In the genomic region with DNA sequence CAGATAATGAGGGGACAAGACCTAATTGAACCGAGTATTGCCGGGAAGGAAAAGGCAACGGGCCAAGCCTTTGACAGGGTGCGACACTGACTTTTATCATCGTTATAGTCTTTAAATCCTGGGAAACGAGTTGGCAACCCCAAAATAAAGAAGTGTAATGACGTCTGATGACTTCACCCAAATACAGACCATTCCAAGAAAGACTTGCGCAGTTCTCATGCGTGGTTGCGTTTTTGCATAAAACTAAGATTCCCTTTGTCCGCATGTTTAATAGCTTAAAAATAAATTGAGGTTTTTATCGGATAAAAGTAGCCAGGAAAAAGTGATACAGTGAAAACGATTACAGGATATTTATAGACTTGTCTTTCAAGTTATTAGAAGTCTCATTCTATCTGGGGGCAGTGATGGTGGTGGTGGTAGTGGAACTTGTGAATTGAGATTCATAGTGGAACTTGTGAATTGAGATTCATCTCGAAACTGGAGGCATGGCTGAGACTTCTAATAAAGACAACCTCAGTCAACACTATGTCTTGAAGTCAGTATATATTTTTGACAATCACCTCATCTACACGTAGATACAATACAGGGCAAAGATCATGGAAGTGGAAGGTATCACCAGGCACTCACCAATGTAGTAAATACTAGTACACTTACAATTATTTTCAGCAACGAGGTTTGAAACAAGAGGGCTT, we compare ENCODE assay signal across 1 cellular context.
TF ChIP-seq lines count a peak whose summit lies in the region.

No MANE protein-coding gene starts in this region.

TF ChIP-seq in GM12878, 131 proteins besides CTCF, POLR2A, EP300 and RAD21 (continued from another document and continues in another):
- TF ChIP-seq, protein P1, sequence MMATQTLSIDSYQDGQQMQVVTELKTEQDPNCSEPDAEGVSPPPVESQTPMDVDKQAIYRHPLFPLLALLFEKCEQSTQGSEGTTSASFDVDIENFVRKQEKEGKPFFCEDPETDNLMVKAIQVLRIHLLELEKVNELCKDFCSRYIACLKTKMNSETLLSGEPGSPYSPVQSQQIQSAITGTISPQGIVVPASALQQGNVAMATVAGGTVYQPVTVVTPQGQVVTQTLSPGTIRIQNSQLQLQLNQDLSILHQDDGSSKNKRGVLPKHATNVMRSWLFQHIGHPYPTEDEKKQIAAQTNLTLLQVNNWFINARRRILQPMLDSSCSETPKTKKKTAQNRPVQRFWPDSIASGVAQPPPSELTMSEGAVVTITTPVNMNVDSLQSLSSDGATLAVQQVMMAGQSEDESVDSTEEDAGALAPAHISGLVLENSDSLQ (IDR thresholded peaks at IDR 0.05), result peak; percentile 55
- TF ChIP-seq SP1 (IDR thresholded peaks at IDR 0.05; ENCODE audit: low read depth, low read length), result no peak
- TF ChIP-seq CBX5 (IDR thresholded peaks at IDR 0.05; ENCODE audit: low read depth), result no peak
- TF ChIP-seq, protein P2, sequence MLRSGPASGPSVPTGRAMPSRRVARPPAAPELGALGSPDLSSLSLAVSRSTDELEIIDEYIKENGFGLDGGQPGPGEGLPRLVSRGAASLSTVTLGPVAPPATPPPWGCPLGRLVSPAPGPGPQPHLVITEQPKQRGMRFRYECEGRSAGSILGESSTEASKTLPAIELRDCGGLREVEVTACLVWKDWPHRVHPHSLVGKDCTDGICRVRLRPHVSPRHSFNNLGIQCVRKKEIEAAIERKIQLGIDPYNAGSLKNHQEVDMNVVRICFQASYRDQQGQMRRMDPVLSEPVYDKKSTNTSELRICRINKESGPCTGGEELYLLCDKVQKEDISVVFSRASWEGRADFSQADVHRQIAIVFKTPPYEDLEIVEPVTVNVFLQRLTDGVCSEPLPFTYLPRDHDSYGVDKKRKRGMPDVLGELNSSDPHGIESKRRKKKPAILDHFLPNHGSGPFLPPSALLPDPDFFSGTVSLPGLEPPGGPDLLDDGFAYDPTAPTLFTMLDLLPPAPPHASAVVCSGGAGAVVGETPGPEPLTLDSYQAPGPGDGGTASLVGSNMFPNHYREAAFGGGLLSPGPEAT (IDR thresholded peaks at IDR 0.05; ENCODE audit: low read depth), result peak; percentile 55; the same call in 1 of the 2 replicates
- peak; percentile 64; the same call in 1 of the 2 replicates for TF ChIP-seq CHD2 (IDR thresholded peaks at IDR 0.05; ENCODE audit: borderline replicate concordance, low read depth, low read length)
- no peak for TF ChIP-seq ZNF622 (IDR thresholded peaks at IDR 0.05)
- TF ChIP-seq, protein P3, sequence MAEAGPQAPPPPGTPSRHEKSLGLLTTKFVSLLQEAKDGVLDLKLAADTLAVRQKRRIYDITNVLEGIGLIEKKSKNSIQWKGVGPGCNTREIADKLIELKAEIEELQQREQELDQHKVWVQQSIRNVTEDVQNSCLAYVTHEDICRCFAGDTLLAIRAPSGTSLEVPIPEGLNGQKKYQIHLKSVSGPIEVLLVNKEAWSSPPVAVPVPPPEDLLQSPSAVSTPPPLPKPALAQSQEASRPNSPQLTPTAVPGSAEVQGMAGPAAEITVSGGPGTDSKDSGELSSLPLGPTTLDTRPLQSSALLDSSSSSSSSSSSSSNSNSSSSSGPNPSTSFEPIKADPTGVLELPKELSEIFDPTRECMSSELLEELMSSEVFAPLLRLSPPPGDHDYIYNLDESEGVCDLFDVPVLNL (IDR thresholded peaks at IDR 0.05; ENCODE audit: low read depth, low read length), result no peak
- TF ChIP-seq SIX5 (IDR thresholded peaks at IDR 0.05; ENCODE audit: low read depth, low read length, severe bottlenecking), result no peak
- TF ChIP-seq HCFC1 (IDR thresholded peaks at IDR 0.05; ENCODE audit: low read length), result no peak
- no peak for TF ChIP-seq MYB (IDR thresholded peaks at IDR 0.05; ENCODE audit: borderline replicate concordance, low read depth, low read length)
- TF ChIP-seq MTA3 (IDR thresholded peaks at IDR 0.05; ENCODE audit: borderline replicate concordance, low read length), result peak; percentile 76; the same call in 1 of the 2 replicates
- TF ChIP-seq IKZF1 (conservative IDR thresholded peaks at IDR 0.05), result peak; percentile 81
- TF ChIP-seq SRF (IDR thresholded peaks at IDR 0.05; ENCODE audit: low read depth in 2 of 2, low read length in 2 of 2), result no peak
- TF ChIP-seq FOXK2 (IDR thresholded peaks at IDR 0.05), result no peak
- TF ChIP-seq NR2F1 (conservative IDR thresholded peaks at IDR 0.05), result peak; percentile 91
- no peak for TF ChIP-seq ZNF384 (IDR thresholded peaks at IDR 0.05; ENCODE audit: borderline replicate concordance, low read depth, low read length)
- no peak for TF ChIP-seq YBX1 (IDR thresholded peaks at IDR 0.05)
- TF ChIP-seq, protein P4, sequence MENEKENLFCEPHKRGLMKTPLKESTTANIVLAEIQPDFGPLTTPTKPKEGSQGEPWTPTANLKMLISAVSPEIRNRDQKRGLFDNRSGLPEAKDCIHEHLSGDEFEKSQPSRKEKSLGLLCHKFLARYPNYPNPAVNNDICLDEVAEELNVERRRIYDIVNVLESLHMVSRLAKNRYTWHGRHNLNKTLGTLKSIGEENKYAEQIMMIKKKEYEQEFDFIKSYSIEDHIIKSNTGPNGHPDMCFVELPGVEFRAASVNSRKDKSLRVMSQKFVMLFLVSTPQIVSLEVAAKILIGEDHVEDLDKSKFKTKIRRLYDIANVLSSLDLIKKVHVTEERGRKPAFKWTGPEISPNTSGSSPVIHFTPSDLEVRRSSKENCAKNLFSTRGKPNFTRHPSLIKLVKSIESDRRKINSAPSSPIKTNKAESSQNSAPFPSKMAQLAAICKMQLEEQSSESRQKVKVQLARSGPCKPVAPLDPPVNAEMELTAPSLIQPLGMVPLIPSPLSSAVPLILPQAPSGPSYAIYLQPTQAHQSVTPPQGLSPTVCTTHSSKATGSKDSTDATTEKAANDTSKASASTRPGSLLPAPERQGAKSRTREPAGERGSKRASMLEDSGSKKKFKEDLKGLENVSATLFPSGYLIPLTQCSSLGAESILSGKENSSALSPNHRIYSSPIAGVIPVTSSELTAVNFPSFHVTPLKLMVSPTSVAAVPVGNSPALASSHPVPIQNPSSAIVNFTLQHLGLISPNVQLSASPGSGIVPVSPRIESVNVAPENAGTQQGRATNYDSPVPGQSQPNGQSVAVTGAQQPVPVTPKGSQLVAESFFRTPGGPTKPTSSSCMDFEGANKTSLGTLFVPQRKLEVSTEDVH (IDR thresholded peaks at IDR 0.05; ENCODE audit: low read depth, partially characterized antibody), result peak; percentile 50
- no peak for TF ChIP-seq MYC (IDR thresholded peaks at IDR 0.05; ENCODE audit: insufficient read depth, insufficient read length, insufficient replicate concordance, low read length, severe bottlenecking)
- TF ChIP-seq HDGF (IDR thresholded peaks at IDR 0.05), result no peak
- no peak for TF ChIP-seq HDAC2 (IDR thresholded peaks at IDR 0.05)
- TF ChIP-seq SUZ12 (IDR thresholded peaks at IDR 0.05; ENCODE audit: unreplicated experiment), result no peak
- no peak for TF ChIP-seq ASH2L (IDR thresholded peaks at IDR 0.05; ENCODE audit: borderline replicate concordance, low read depth)
- TF ChIP-seq CEBPB (IDR thresholded peaks at IDR 0.05; ENCODE audit: borderline replicate concordance in 1 of 2, low read depth in 2 of 2, low read length in 2 of 2), result 0 out of 4 replicates have a peak, but pooled peaks of 1 of the 2 experiments have one; percentile 47
- peak; percentile 87 for TF ChIP-seq IRF4 (IDR thresholded peaks at IDR 0.05; ENCODE audit: low read depth, low read length)
- no peak for TF ChIP-seq KDM1A (IDR thresholded peaks at IDR 0.05; ENCODE audit: borderline replicate concordance)
- no peak for TF ChIP-seq TAF1 (IDR thresholded peaks at IDR 0.05; ENCODE audit: borderline replicate concordance, low read depth, low read length)
- TF ChIP-seq CREM (IDR thresholded peaks at IDR 0.05; ENCODE audit: low read depth), result peak; percentile 72; the same call in 1 of the 2 replicates
- no peak for TF ChIP-seq ESRRA (IDR thresholded peaks at IDR 0.05; ENCODE audit: low read length)
- TF ChIP-seq ETV6 (conservative IDR thresholded peaks at IDR 0.05 in 1 of 2, IDR thresholded peaks at IDR 0.05 in 1 of 2; ENCODE audit: borderline replicate concordance in 1 of 2, low read depth in 1 of 2), result peak in 1 of 2 experiments; percentile 72; a peak in 2 of 4 replicates
- TF ChIP-seq RB1 (IDR thresholded peaks at IDR 0.05; ENCODE audit: borderline replicate concordance), result no peak
- TF ChIP-seq, protein P5, sequence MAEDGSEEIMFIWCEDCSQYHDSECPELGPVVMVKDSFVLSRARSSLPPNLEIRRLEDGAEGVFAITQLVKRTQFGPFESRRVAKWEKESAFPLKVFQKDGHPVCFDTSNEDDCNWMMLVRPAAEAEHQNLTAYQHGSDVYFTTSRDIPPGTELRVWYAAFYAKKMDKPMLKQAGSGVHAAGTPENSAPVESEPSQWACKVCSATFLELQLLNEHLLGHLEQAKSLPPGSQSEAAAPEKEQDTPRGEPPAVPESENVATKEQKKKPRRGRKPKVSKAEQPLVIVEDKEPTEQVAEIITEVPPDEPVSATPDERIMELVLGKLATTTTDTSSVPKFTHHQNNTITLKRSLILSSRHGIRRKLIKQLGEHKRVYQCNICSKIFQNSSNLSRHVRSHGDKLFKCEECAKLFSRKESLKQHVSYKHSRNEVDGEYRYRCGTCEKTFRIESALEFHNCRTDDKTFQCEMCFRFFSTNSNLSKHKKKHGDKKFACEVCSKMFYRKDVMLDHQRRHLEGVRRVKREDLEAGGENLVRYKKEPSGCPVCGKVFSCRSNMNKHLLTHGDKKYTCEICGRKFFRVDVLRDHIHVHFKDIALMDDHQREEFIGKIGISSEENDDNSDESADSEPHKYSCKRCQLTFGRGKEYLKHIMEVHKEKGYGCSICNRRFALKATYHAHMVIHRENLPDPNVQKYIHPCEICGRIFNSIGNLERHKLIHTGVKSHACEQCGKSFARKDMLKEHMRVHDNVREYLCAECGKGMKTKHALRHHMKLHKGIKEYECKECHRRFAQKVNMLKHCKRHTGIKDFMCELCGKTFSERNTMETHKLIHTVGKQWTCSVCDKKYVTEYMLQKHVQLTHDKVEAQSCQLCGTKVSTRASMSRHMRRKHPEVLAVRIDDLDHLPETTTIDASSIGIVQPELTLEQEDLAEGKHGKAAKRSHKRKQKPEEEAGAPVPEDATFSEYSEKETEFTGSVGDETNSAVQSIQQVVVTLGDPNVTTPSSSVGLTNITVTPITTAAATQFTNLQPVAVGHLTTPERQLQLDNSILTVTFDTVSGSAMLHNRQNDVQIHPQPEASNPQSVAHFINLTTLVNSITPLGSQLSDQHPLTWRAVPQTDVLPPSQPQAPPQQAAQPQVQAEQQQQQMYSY (CRISPR knock-in tag; IDR thresholded peaks at IDR 0.05), result no peak
- no peak for TF ChIP-seq NRF1 (conservative IDR thresholded peaks at IDR 0.05; ENCODE audit: low read depth, low read length)
- no peak for TF ChIP-seq TCF12 (IDR thresholded peaks at IDR 0.05; ENCODE audit: low read depth, low read length)
- no peak for TF ChIP-seq EZH2 (IDR thresholded peaks at IDR 0.05; ENCODE audit: borderline replicate concordance, control insufficient read depth, low read depth, low read length)
- TF ChIP-seq TBL1XR1 (IDR thresholded peaks at IDR 0.05; ENCODE audit: low read depth, low read length), result no peak; the same call in 1 of the 2 replicates
- peak; percentile 94 for TF ChIP-seq DPF2 (IDR thresholded peaks at IDR 0.05)
- TF ChIP-seq KAT2A (conservative IDR thresholded peaks at IDR 0.05; ENCODE audit: control insufficient read depth, low read depth, low read length), result no peak
- TF ChIP-seq NFXL1 (IDR thresholded peaks at IDR 0.05; ENCODE audit: borderline replicate concordance), result no peak
- TF ChIP-seq STAT1 (conservative IDR thresholded peaks at IDR 0.05), result no peak
- TF ChIP-seq, protein P6, sequence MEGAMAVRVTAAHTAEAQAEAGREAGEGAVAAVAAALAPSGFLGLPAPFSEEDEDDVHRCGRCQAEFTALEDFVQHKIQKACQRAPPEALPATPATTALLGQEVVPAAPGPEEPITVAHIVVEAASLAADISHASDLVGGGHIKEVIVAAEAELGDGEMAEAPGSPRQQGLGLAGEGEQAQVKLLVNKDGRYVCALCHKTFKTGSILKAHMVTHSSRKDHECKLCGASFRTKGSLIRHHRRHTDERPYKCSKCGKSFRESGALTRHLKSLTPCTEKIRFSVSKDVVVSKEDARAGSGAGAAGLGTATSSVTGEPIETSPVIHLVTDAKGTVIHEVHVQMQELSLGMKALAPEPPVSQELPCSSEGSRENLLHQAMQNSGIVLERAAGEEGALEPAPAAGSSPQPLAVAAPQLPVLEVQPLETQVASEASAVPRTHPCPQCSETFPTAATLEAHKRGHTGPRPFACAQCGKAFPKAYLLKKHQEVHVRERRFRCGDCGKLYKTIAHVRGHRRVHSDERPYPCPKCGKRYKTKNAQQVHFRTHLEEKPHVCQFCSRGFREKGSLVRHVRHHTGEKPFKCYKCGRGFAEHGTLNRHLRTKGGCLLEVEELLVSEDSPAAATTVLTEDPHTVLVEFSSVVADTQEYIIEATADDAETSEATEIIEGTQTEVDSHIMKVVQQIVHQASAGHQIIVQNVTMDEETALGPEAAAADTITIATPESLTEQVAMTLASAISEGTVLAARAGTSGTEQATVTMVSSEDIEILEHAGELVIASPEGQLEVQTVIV (IDR thresholded peaks at IDR 0.05; ENCODE audit: borderline replicate concordance, partially characterized antibody), result no peak
- peak; percentile 73; the same call in 1 of the 2 replicates for TF ChIP-seq BMI1 (IDR thresholded peaks at IDR 0.05; ENCODE audit: borderline replicate concordance)
- TF ChIP-seq GATAD2B (conservative IDR thresholded peaks at IDR 0.05; ENCODE audit: low read depth), result 0 out of 2 replicates have a peak, but pooled peaks have one; percentile 28
- TF ChIP-seq, protein P7, sequence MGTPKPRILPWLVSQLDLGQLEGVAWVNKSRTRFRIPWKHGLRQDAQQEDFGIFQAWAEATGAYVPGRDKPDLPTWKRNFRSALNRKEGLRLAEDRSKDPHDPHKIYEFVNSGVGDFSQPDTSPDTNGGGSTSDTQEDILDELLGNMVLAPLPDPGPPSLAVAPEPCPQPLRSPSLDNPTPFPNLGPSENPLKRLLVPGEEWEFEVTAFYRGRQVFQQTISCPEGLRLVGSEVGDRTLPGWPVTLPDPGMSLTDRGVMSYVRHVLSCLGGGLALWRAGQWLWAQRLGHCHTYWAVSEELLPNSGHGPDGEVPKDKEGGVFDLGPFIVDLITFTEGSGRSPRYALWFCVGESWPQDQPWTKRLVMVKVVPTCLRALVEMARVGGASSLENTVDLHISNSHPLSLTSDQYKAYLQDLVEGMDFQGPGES (IDR thresholded peaks at IDR 0.05), result no peak
- no peak; the same call in 1 of the 2 replicates for TF ChIP-seq TCF7 (IDR thresholded peaks at IDR 0.05; ENCODE audit: borderline replicate concordance)
